ENCODE assay signal across 17 cellular contexts in the genomic region with DNA sequence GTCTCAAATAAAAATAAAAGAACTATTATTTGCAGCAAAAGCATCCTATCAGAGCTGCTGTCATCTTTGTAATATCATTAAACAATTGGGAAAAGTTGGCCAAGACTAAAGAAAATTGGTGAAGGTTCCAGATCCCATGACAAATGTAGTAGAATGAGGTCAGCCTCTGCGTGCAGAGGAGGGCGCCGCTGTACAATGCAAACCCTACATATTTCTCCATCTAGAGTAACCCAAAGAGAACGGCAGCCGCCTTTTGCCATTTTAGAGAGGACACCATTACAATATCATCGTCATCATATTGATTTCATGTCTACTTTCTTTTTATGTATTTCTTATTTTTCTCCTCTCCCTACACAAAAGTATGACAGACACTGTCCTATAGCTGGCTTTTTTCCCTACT. TPM values are rescaled to one million over a fixed set of nuclear protein-coding genes. Genes with fewer than 3 reads are reported as not detected.
DNase-seq lines count a peak whose midpoint lies in the region; ATAC-seq, FAIRE-seq and TF ChIP-seq lines count a peak whose summit lies in the region.
"Had no signal": no experiment of that assay in that cellular context is flagged by ENCODE, and none has a peak within 500 bp of the region (broad histone marks: within the 10 kb centered on the region; RNA-seq: fewer than 3 reads in every experiment).

No MANE protein-coding gene starts in this region.

- H3K79me2 ChIP-seq in endothelial cell of umbilical vein (ENCODE audit: control insufficient read depth, insufficient read depth, low read length) = peaks cover 33% of the 10 kb centered on the region

- CTCF ChIA-PET in endothelial cell of umbilical vein (lab: Charles Lee) = interaction anchor here (0.6 to 5.1 kb wide), 11 partner anchors 19 to 324 kb away, joined by 3 to 71 read pairs (median 3); a partner anchor contains a TSS

- TF ChIP-seq CTCF in NB4 (IDR thresholded peaks at IDR 0.05; ENCODE audit: low read depth, low read length) (peak; percentile 10), endothelial cell of umbilical vein (IDR thresholded peaks at IDR 0.05; ENCODE audit: extremely low read depth in 1 of 2, insufficient read depth in 1 of 2, low read depth in 1 of 2, low read length in 2 of 2) (no peak)

- FAIRE-seq in endothelial cell of umbilical vein (lab: Jason Lieb, UNC) = no peak
- FAIRE-seq: kidney had no signal

- H3K9me1 ChIP-seq in endothelial cell of umbilical vein (replicated peaks; ENCODE audit: control insufficient read depth, extremely low read depth, insufficient read depth, low read length) = no peaks in the 10 kb centered on the region

- ATAC-seq in sciatic nerve = no peak
- ATAC-seq: T-cell had no signal

- POLR2A ChIA-PET in endothelial cell of umbilical vein (lab: Charles Lee) = no interaction called here

- intact Hi-C loops in endothelial cell of umbilical vein (cut with micrococcal nuclease) (loop anchor here (1.0 kb wide), 1 partner anchor 87 kb away; no protein-coding TSS in a partner anchor), sciatic nerve (cut with DNase I) (no loop called here)

- H3K4me1 ChIP-seq in endothelial cell of umbilical vein (ENCODE audit: control insufficient read depth, extremely low read depth, insufficient read depth, low read length) = peaks cover 2% of the 10 kb centered on the region
- H3K4me1 ChIP-seq: ascending aorta, parathyroid adenoma had no signal

- TF ChIP-seq POLR2A in NB4 (IDR thresholded peaks at IDR 0.05; ENCODE audit: extremely low read depth, insufficient read length) = no peak
- TF ChIP-seq POLR2A in endothelial cell of umbilical vein (IDR thresholded peaks at IDR 0.05; ENCODE audit: low read depth, low read length) = peak; percentile 32

- no peak overlapping the region for H3K4me3 ChIP-seq in NB4 (ENCODE audit: low read depth, low read length)
- no peak overlapping the region for H3K4me3 ChIP-seq in endothelial cell of umbilical vein (replicated peaks in 1 of 3; ENCODE audit: insufficient read depth in 1 of 3, low read depth in 1 of 3, low read length in 3 of 3)
- H3K4me3 ChIP-seq: ascending aorta, upper lobe of left lung had no signal

- no peak overlapping the region for H3K4me2 ChIP-seq in endothelial cell of umbilical vein (ENCODE audit: insufficient read depth, low read length)

- dilution Hi-C loops in endothelial cell of umbilical vein (cut with MboI; ENCODE audit: extremely low pct_ligation_motif_present, low sequenced_read_pairs) = no loop called here

- H2AFZ ChIP-seq in endothelial cell of umbilical vein (ENCODE audit: low read depth, low read length) = no peak overlapping the region
- H2AFZ ChIP-seq: parathyroid adenoma had no signal

- DNase-seq in NCI-H748 (lab: John Stamatoyannopoulos, UW; ENCODE audit: unreplicated experiment) (peak; percentile 5), NCI-H748 treated with DMSO at 0.1 percent for 48 hours (lab: John Stamatoyannopoulos, UW) (no peak), NB4 (ENCODE audit: low read depth) (peak; percentile 27), endothelial cell of umbilical vein (ENCODE audit: low read depth, low spot score) (no peak), sciatic nerve (ENCODE audit: low spot score) (peak; percentile 45), NCI-H82 (lab: John Stamatoyannopoulos, UW) (no peak), iPS-NIHi7 (ENCODE audit: extremely low spot score) (no peak), NOMO-1 treated with DMSO at 0.1 percent for 48 hours (lab: John Stamatoyannopoulos, UW; ENCODE audit: unreplicated experiment) (no peak)
- DNase-seq: ACHN, GOT3, Kasumi-1, kidney, NCI-H2227 treated with DMSO at 0.1 percent for 48 hours, upper lobe of left lung had no signal

- no peaks in the 10 kb centered on the region for H4K20me1 ChIP-seq in endothelial cell of umbilical vein (replicated peaks; ENCODE audit: control insufficient read depth, extremely low read depth, insufficient read depth, low read length)

- no peaks in the 10 kb centered on the region for H3K27me3 ChIP-seq in endothelial cell of umbilical vein (ENCODE audit: control insufficient read depth in 2 of 2, insufficient read depth in 2 of 2, low read length in 2 of 2)
- H3K27me3 ChIP-seq: ascending aorta, upper lobe of left lung had no signal

- H3K36me3 ChIP-seq in endothelial cell of umbilical vein (ENCODE audit: control insufficient read depth in 2 of 2, extremely low read depth in 1 of 2, insufficient read depth in 2 of 2, low read length in 2 of 2) = peaks cover 37 to 40% of the 10 kb centered on the region in 2 experiments

- H3K27ac ChIP-seq in endothelial cell of umbilical vein (ENCODE audit: insufficient read depth, low read depth, low read length) = no peak overlapping the region
- H3K27ac ChIP-seq: ascending aorta, parathyroid adenoma had no signal

- BruUV-seq in endothelial cell of umbilical vein (replicated peaks; lab: Mats Ljungman, UMichigan) = no TSS peak

- H3K9ac ChIP-seq in endothelial cell of umbilical vein (replicated peaks; ENCODE audit: extremely low read depth, insufficient read depth, low read length) = no peak overlapping the region
- H3K9ac ChIP-seq: parathyroid adenoma had no signal

- no peaks in the 10 kb centered on the region for H3K9me3 ChIP-seq in endothelial cell of umbilical vein (replicated peaks; ENCODE audit: control insufficient read depth, insufficient read depth, low read length)
- H3K9me3 ChIP-seq: ascending aorta, upper lobe of left lung had no signal

TF ChIP-seq in endothelial cell of umbilical vein, 7 proteins besides CTCF, POLR2A, EP300 and RAD21:
- TF ChIP-seq POLR2AphosphoS5 (IDR thresholded peaks at IDR 0.05; ENCODE audit: insufficient read depth, low read depth, low read length) = no peak
- no peak for TF ChIP-seq FOS (IDR thresholded peaks at IDR 0.05; ENCODE audit: borderline replicate concordance, insufficient read depth, low read length)
- TF ChIP-seq, protein P1, sequence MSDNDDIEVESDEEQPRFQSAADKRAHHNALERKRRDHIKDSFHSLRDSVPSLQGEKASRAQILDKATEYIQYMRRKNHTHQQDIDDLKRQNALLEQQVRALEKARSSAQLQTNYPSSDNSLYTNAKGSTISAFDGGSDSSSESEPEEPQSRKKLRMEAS (IDR thresholded peaks at IDR 0.05; ENCODE audit: insufficient read depth, insufficient read length) = no peak
- TF ChIP-seq MYC (IDR thresholded peaks at IDR 0.05; ENCODE audit: low read depth, low read length) = no peak
- no peak for TF ChIP-seq GATA2 (IDR thresholded peaks at IDR 0.05; ENCODE audit: insufficient read depth, insufficient read length, low read depth, low read length)
- no peak for TF ChIP-seq JUN (IDR thresholded peaks at IDR 0.05; ENCODE audit: borderline replicate concordance, insufficient read depth, insufficient read length, low read depth)
- no peak for TF ChIP-seq EZH2 (IDR thresholded peaks at IDR 0.05; ENCODE audit: borderline replicate concordance, low read depth, low read length, severe bottlenecking)

RNA-seq across cellular contexts. Expression of a gene that starts 59.5 kb away (rescaled TPM):
- 75.2 and 76.3 TPM in 2 replicates for total RNA-seq in endothelial cell of umbilical vein
- 26.4 and 30.6 TPM in 2 replicates for polyA plus RNA-seq in endothelial cell of umbilical vein
- polyA plus RNA-seq in endothelial cell of umbilical vein (2011; cell fraction: cytosol; rRNA removed) = 31.6 and 33.3 TPM in 2 replicates
- 107 and 122 TPM in 2 replicates for polyA plus RNA-seq in endothelial cell of umbilical vein (2011; cell fraction: nucleus; rRNA removed)
- polyA plus RNA-seq in endothelial cell of umbilical vein (2012) = 55.4 and 56.4 TPM in 2 replicates
- 47.8 and 61.9 TPM in 2 replicates for polyA minus RNA-seq in endothelial cell of umbilical vein
- polyA minus RNA-seq in endothelial cell of umbilical vein (2011; cell fraction: cytosol; rRNA and poly(A)+ RNA removed) = 6.9 TPM
- polyA minus RNA-seq in endothelial cell of umbilical vein (2011; cell fraction: nucleus; rRNA and poly(A)+ RNA removed) = 82.0 and 106 TPM in 2 replicates
- total RNA-seq in sciatic nerve = 49.3 TPM

Comparison
In these comparisons a context has a peak if more than half of its experiments do, and no peak if none do; other contexts are left out.
1. DNase-seq: peak in NCI-H748 (single experiment), NB4 (single experiment) and sciatic nerve (single experiment); none in NCI-H748 treated with DMSO at 0.1 percent for 48 hours (single experiment), endothelial cell of umbilical vein (single experiment), NCI-H82 (single experiment), iPS-NIHi7 (single experiment) and NOMO-1 treated with DMSO at 0.1 percent for 48 hours (single experiment).